ENCODE assay signal across 23 cellular contexts in genomic region chr6:22830463-22830862, GRCh38.
"Had no signal": no experiment of that assay in that cellular context is flagged by ENCODE, and none has a peak within 500 bp of the region (broad histone marks: within the 10 kb centered on the region; RNA-seq: fewer than 3 reads in every experiment).

No MANE protein-coding gene starts in this region.

- H2AFZ ChIP-seq: parathyroid adenoma had no signal

- H3K4me1 ChIP-seq: left lung had no signal

- H3K79me2 ChIP-seq: parathyroid adenoma had no signal

- H3K9ac ChIP-seq: parathyroid adenoma had no signal

- H3K4me1 Mint-ChIP-seq: natural killer cell; stimulated activated naive CD8-positive, alpha-beta T cell treated with anti-CD3 and anti-CD28 coated beads, Interleukin-15, amount 100 ng/mL, for 72 hours had no signal

- H3K27ac ChIP-seq: dorsolateral prefrontal cortex, esophagus squamous epithelium, gastrocnemius medialis, left lung, neutrophil, parathyroid adenoma, right lobe of liver, thyroid gland had no signal

- DNase-seq: dorsolateral prefrontal cortex; effector CD4-positive, alpha-beta T cell; esophagus squamous epithelium; gastrocnemius medialis; head of caudate nucleus; left lung; natural killer cell; right lobe of liver; small intestine; stimulated activated CD4-positive, alpha-beta T cell treated with anti-CD3 and anti-CD28 coated beads, Interleukin-12 subunit alpha, Interleukin-12 subunit beta, amount 100 ng/mL, for 4 hours; stimulated activated CD4-positive, alpha-beta T cell treated with anti-CD3 and anti-CD28 coated beads, Interleukin-1b, Interleukin-23, amount 100 ng/mL, for 48 hours; stimulated activated CD4-positive, alpha-beta T cell treated with anti-CD3 and anti-CD28 coated beads, Interleukin-4, amount 100 ng/mL, for 1 hour; stimulated activated CD8-positive, alpha-beta memory T cell treated with anti-CD3 and anti-CD28 coated beads, Interleukin-4, amount 100 ng/mL, for 48 hours; stimulated activated naive CD4-positive, alpha-beta T cell; stimulated activated naive CD8-positive, alpha-beta T cell treated with anti-CD3 and anti-CD28 coated beads, Interleukin-15, amount 100 ng/mL, for 72 hours; thyroid gland had no signal

- H3K36me3 Mint-ChIP-seq: natural killer cell had no signal

- H3K27ac Mint-ChIP-seq: natural killer cell; progenitor cell of endocrine pancreas; stimulated activated naive CD8-positive, alpha-beta T cell treated with anti-CD3 and anti-CD28 coated beads, Interleukin-15, amount 100 ng/mL, for 72 hours; type B pancreatic cell had no signal

- H3K36me3 ChIP-seq: esophagus squamous epithelium, gastrocnemius medialis, left lung, neutrophil, right lobe of liver, thyroid gland had no signal

- ATAC-seq: gastrocnemius medialis; left lung; natural killer cell; right lobe of liver; stimulated activated naive CD8-positive, alpha-beta T cell treated with anti-CD3 and anti-CD28 coated beads, Interleukin-15, amount 100 ng/mL, for 72 hours had no signal

- FAIRE-seq: colon, keratinocyte had no signal

- H3K4me3 Mint-ChIP-seq: natural killer cell; neural crest cell; stimulated activated naive CD8-positive, alpha-beta T cell treated with anti-CD3 and anti-CD28 coated beads, Interleukin-15, amount 100 ng/mL, for 72 hours; type B pancreatic cell had no signal

- H3K27me3 ChIP-seq: dorsolateral prefrontal cortex, esophagus squamous epithelium, gastrocnemius medialis, left lung, neutrophil, right lobe of liver, thyroid gland had no signal

- H3K27me3 Mint-ChIP-seq: progenitor cell of endocrine pancreas, type B pancreatic cell had no signal

- H3K9me3 ChIP-seq: esophagus squamous epithelium, gastrocnemius medialis, left lung, neutrophil, right lobe of liver, thyroid gland had no signal

- H3K4me3 ChIP-seq: dorsolateral prefrontal cortex, esophagus squamous epithelium, gastrocnemius medialis, left lung, right lobe of liver, thyroid gland had no signal
